In genomic region chr14:69138189-69138535, GRCh38 we compare ENCODE assay signal across 11 cellular contexts. TPM values are rescaled to one million over a fixed set of nuclear protein-coding genes. Genes with fewer than 3 reads are reported as not detected.
DNase-seq lines count a peak whose midpoint lies in the region; ATAC-seq, FAIRE-seq and TF ChIP-seq lines count a peak whose summit lies in the region.
"Had no signal": no experiment of that assay in that cellular context is flagged by ENCODE, and none has a peak within 500 bp of the region (broad histone marks: within the 10 kb centered on the region; RNA-seq: fewer than 3 reads in every experiment).

No MANE protein-coding gene starts in this region.

- no peak for ATAC-seq in GM12878
- ATAC-seq in stimulated activated effector memory CD8-positive, alpha-beta T cell treated with anti-CD3 and anti-CD28 coated beads, Interleukin-12 subunit alpha, Interleukin-12 subunit beta, amount 100 ng/mL, for 72 hours = no peak
- ATAC-seq in body of pancreas = no peak
- ATAC-seq in HG03159 (IDR thresholded peaks at IDR 0.05; ENCODE audit: unreplicated experiment) = no peak

- peaks cover 18% of the 10 kb centered on the region for H3K4me1 ChIP-seq in GM12878 (ENCODE audit: control insufficient read depth, insufficient read depth, low read length)
- peaks cover 36% of the 10 kb centered on the region for H3K4me1 ChIP-seq in body of pancreas

- no peak for FAIRE-seq in GM12878 (lab: Jason Lieb, UNC)
- FAIRE-seq: TTC549 had no signal

- SMC1A ChIA-PET in GM12878 (lab: Charles Lee; ENCODE audit: uncharacterized antibody, unreplicated experiment) = interaction anchor here (0.5 to 1.6 kb wide), 4 partner anchors 9 to 333 kb away, joined by 3 to 8 read pairs (median 4); partner anchors contain the start of gene EXD2

- H3K27me3 ChIP-seq in GM12878 (replicated peaks in 1 of 2; ENCODE audit: control insufficient read depth in 2 of 2, insufficient read depth in 2 of 2, low read length in 1 of 2) = no peaks in the 10 kb centered on the region
- H3K27me3 ChIP-seq in body of pancreas = no peaks in the 10 kb centered on the region

- no peaks in the 10 kb centered on the region for H3K9me3 ChIP-seq in GM12878 (replicated peaks; ENCODE audit: control insufficient read depth, insufficient read depth, low read length)
- no peaks in the 10 kb centered on the region for H3K9me3 ChIP-seq in body of pancreas

- H3K4me3 Mint-ChIP-seq in stimulated activated effector memory CD8-positive, alpha-beta T cell treated with anti-CD3 and anti-CD28 coated beads, Interleukin-12 subunit alpha, Interleukin-12 subunit beta, amount 100 ng/mL, for 72 hours = no peak overlapping the region
- H3K4me3 Mint-ChIP-seq: memory B cell had no signal

- H3K27ac ChIP-seq in GM12878 (ENCODE audit: control insufficient read depth, insufficient read depth) (peak overlapping the region; percentile 46; the same call in 1 of the 2 replicates), body of pancreas (peak overlapping the region in 2 of 4 donors; percentile 20 to 26)

- H3K36me3 Mint-ChIP-seq in stimulated activated effector memory CD8-positive, alpha-beta T cell treated with anti-CD3 and anti-CD28 coated beads, Interleukin-12 subunit alpha, Interleukin-12 subunit beta, amount 100 ng/mL, for 72 hours = peaks cover 19% of the 10 kb centered on the region

- TF ChIP-seq RAD21 in GM12878 (IDR thresholded peaks at IDR 0.05; ENCODE audit: insufficient read depth, low read depth, low read length) = no peak

- TF ChIP-seq POLR2A in GM12878 (IDR thresholded peaks at IDR 0.05; ENCODE audit: low read depth, low read length) = no peak
- no peak for TF ChIP-seq POLR2A in body of pancreas (IDR thresholded peaks at IDR 0.05)

- CTCF ChIA-PET in GM12878 (lab: Yijun Ruan, JAX) = interaction anchor here (0.6 to 4.6 kb wide), 6 partner anchors 8 to 223 kb away, joined by 3 to 30 read pairs (median 5); no protein-coding TSS in a partner anchor

- intact Hi-C loops in GM12878 (cut with micrococcal nuclease; ENCODE audit: unreplicated experiment) (no loop called here), body of pancreas (cut with DNase I) (no loop called here)

- POLR2A ChIA-PET in GM12878 (lab: Charles Lee) = interaction anchor here (1.2 kb wide), 1 partner anchor 9 kb away, joined by 3 read pairs; no protein-coding TSS in a partner anchor

- peaks cover 0 to 15% of the 10 kb centered on the region in 2 experiments; a peak in 2 of 4 replicates for H3K36me3 ChIP-seq in GM12878 (ENCODE audit: control insufficient read depth in 2 of 2, insufficient read depth in 2 of 2, low read length in 1 of 2)
- H3K36me3 ChIP-seq in body of pancreas (replicated peaks in 1 of 2; ENCODE audit: insufficient read depth in 1 of 2, low read depth in 2 of 2) = no peaks in the 10 kb centered on the region

- TF ChIP-seq CTCF in GM12878 (IDR thresholded peaks at IDR 0.05 in 2 of 3, conservative IDR thresholded peaks at IDR 0.05 in 1 of 3; ENCODE audit: control insufficient read depth in 2 of 3, extremely low read depth in 1 of 3, insufficient read depth in 1 of 3, low read depth in 3 of 3, low read length in 3 of 3) = no peak
- TF ChIP-seq CTCF in body of pancreas (IDR thresholded peaks at IDR 0.05) = no peak

- H3K27ac Mint-ChIP-seq in stimulated activated effector memory CD8-positive, alpha-beta T cell treated with anti-CD3 and anti-CD28 coated beads, Interleukin-12 subunit alpha, Interleukin-12 subunit beta, amount 100 ng/mL, for 72 hours = peak overlapping the region; percentile 26
- H3K27ac Mint-ChIP-seq: memory B cell had no signal

- TF ChIP-seq EP300 in GM12878 (IDR thresholded peaks at IDR 0.05; ENCODE audit: borderline replicate concordance in 1 of 2, control insufficient read depth in 1 of 2, low read depth in 2 of 2, low read length in 2 of 2) = no peak

- BruUV-seq in GM12878 (replicated peaks; lab: Mats Ljungman, UMichigan) = no TSS peak

- RAD21 ChIA-PET in GM12878 (lab: Charles Lee; ENCODE audit: unreplicated experiment) = interaction anchor here (0.8 to 0.9 kb wide), 2 partner anchors 9 to 13 kb away, joined by 3 to 4 read pairs; no protein-coding TSS in a partner anchor

- peaks cover 49% of the 10 kb centered on the region for H3K4me1 Mint-ChIP-seq in stimulated activated effector memory CD8-positive, alpha-beta T cell treated with anti-CD3 and anti-CD28 coated beads, Interleukin-12 subunit alpha, Interleukin-12 subunit beta, amount 100 ng/mL, for 72 hours

- H3K4me3 ChIP-seq in GM12878 (peak overlapping the region; percentile 2; the same call in 1 of the 2 replicates), body of pancreas (no peak overlapping the region)

- H3K79me2 ChIP-seq in GM12878 (ENCODE audit: control insufficient read depth, insufficient read depth, low read length) = peaks cover 38% of the 10 kb centered on the region

- WGBS in GM12878 (ENCODE audit: insufficient coverage, insufficient replicate concordance, low lambda C conversion rate, missing lambda C conversion rate) = 89% methylated on average over 1 of the region's 1 CpG
- WGBS in body of pancreas, 2 donors = 32 to 50% methylated on average over 1 of the region's 1 CpG

- H3K4me2 ChIP-seq in GM12878 (ENCODE audit: control insufficient read depth, insufficient read depth) = peak overlapping the region; percentile 2; the same call in 1 of the 2 replicates

- no peak overlapping the region for H3K9ac ChIP-seq in GM12878 (ENCODE audit: control insufficient read depth, insufficient read depth, low read length)

- peak; percentile 35 for DNase-seq in M059J (ENCODE audit: low read depth)
- DNase-seq in GM12878 (ENCODE audit: low read depth, low spot score) = no peak
- DNase-seq in hepatic stellate cell (ENCODE audit: low spot score) = peak; percentile 16
- DNase-seq in stimulated activated effector memory CD8-positive, alpha-beta T cell treated with anti-CD3 and anti-CD28 coated beads, Interleukin-12 subunit alpha, Interleukin-12 subunit beta, amount 100 ng/mL, for 72 hours (ENCODE audit: low spot score in 2 of 2) = no peak
- DNase-seq in body of pancreas = no peak
- DNase-seq in NCI-H1436 treated with DMSO at 0.1 percent for 48 hours (lab: John Stamatoyannopoulos, UW) = no peak
- no peak for DNase-seq in stimulated activated CD4-positive, alpha-beta T cell treated with anti-CD3 and anti-CD28 coated beads, Interleukin-2, amount 100 ng/mL, for 48 hours
- DNase-seq: NCI-H1105 had no signal

- H4K20me1 ChIP-seq in GM12878 (ENCODE audit: control insufficient read depth, insufficient read depth) = 0 out of 2 replicates have a peak, but pooled peaks cover 3% of the 10 kb centered on the region

- H2AFZ ChIP-seq in GM12878 (ENCODE audit: control insufficient read depth, low read depth, low read length) = no peak overlapping the region

- no peaks in the 10 kb centered on the region for H3K9me3 Mint-ChIP-seq in stimulated activated effector memory CD8-positive, alpha-beta T cell treated with anti-CD3 and anti-CD28 coated beads, Interleukin-12 subunit alpha, Interleukin-12 subunit beta, amount 100 ng/mL, for 72 hours
- H3K9me3 Mint-ChIP-seq: memory B cell had no signal

- in situ Hi-C loops in GM12878 (cut with MboI) = no loop called here

TF ChIP-seq in GM12878, 131 proteins besides CTCF, POLR2A, EP300 and RAD21:
- TF ChIP-seq TCF7 (IDR thresholded peaks at IDR 0.05; ENCODE audit: borderline replicate concordance) (no peak), ZNF274 (IDR thresholded peaks at IDR 0.05; ENCODE audit: insufficient read depth, insufficient read length) (no peak), IRF4 (IDR thresholded peaks at IDR 0.05; ENCODE audit: low read depth, low read length) (no peak), DPF2 (IDR thresholded peaks at IDR 0.05) (no peak), NFIC (IDR thresholded peaks at IDR 0.05; ENCODE audit: low read depth, low read length) (0 out of 2 replicates have a peak, but pooled peaks have one; percentile 2), RCOR1 (conservative IDR thresholded peaks at IDR 0.05; ENCODE audit: low read depth, low read length) (no peak)
TF ChIP-seq in GM12878: peak in this region for 1.

RNA-seq across cellular contexts. Expression of gene DCAF5, which starts 14.8 kb away (rescaled TPM):
- 17.5 and 26.1 TPM in 2 replicates for total RNA-seq in M059J (2014; rRNA removed; shearing (Covaris generic))
- total RNA-seq in GM12878 (2013; cell fraction: nucleolus; rRNA removed) = 55.6 and 59.7 TPM in 2 replicates
- total RNA-seq in GM12878 (2014; rRNA removed) = 9.8 and 13.2 TPM in 2 replicates
- total RNA-seq in GM12878 (2014; rRNA removed; fragmentation: Illumina TruSeq; extraction: Trizol) = 15.9 and 17.4 TPM in 2 replicates
- total RNA-seq in GM12878 (2021) = 30.1 and 31.1 TPM in 2 replicates
- 12.0 TPM for polyA plus RNA-seq in GM12878 (2011; ENCODE audit: low read depth)
- 32.0 and 38.1 TPM in 2 replicates for polyA plus RNA-seq in GM12878 (2011; rRNA removed)
- 46.0 and 50.7 TPM in 2 replicates for polyA plus RNA-seq in GM12878 (2011; cell fraction: cytosol; rRNA removed)
- 81.3 and 94.9 TPM in 2 replicates for polyA plus RNA-seq in GM12878 (2011; cell fraction: nucleus; rRNA removed)
- 19.2 and 21.1 TPM in 2 replicates for polyA plus RNA-seq in GM12878 (2012)
- 26.8 and 29.4 TPM in 2 replicates for polyA plus RNA-seq in GM12878 (2014; fragmentation: Illumina TruSeq; extraction: Trizol)
- 1 to 10 TPM; 6.8 to 7.1 TPM for polyA plus RNA-seq in GM12878 (2014; fragmentation: Nextera tagmentation; extraction: Ambion mirVana)
- 24.0 and 24.8 TPM in 2 replicates for polyA plus RNA-seq in GM12878 (2014; rRNA removed)
- 10 to 100 TPM; 18.6 to 19.5 TPM for polyA plus RNA-seq in GM12878 (2016; fragmentation: Nextera tagmentation; extraction: Ambion mirVana)
- polyA minus RNA-seq in GM12878 (2011; rRNA and poly(A)+ RNA removed) = 31.4 and 42.5 TPM in 2 replicates
- polyA minus RNA-seq in GM12878 (2011; cell fraction: cytosol; rRNA and poly(A)+ RNA removed) = 7.9 and 12.3 TPM in 2 replicates
- polyA minus RNA-seq in GM12878 (2011; cell fraction: nucleus; rRNA and poly(A)+ RNA removed) = 29.7 and 55.8 TPM in 2 replicates
- total RNA-seq in body of pancreas = 10 to 100 TPM; 20.5 to 25.4 TPM

RNA-seq across cellular contexts. Expression of gene EXD2, which starts 53.1 kb away (rescaled TPM):
- total RNA-seq in M059J (2014; rRNA removed; shearing (Covaris generic)) = 9.4 and 13.2 TPM in 2 replicates
- total RNA-seq in GM12878 (2013; cell fraction: nucleolus; rRNA removed) = 11.9 and 20.6 TPM in 2 replicates
- total RNA-seq in GM12878 (2014; rRNA removed) (3.9 and 6.2 TPM in 2 replicates), GM12878 (2014; rRNA removed; fragmentation: Illumina TruSeq; extraction: Trizol) (3.6 and 3.7 TPM in 2 replicates), GM12878 (2021) (5.8 and 6.2 TPM in 2 replicates), body of pancreas (10 to 100 TPM; 11.2 to 21.5 TPM)
- polyA plus RNA-seq in GM12878 (2011; ENCODE audit: low read depth) = 3.7 TPM
- polyA plus RNA-seq in GM12878 (2011; rRNA removed) (12.4 and 13.3 TPM in 2 replicates), GM12878 (2014; fragmentation: Illumina TruSeq; extraction: Trizol) (4.7 and 5.9 TPM in 2 replicates), GM12878 (2014; fragmentation: Nextera tagmentation; extraction: Ambion mirVana) (1 to 10 TPM; 1.0 to 1.3 TPM), GM12878 (2014; rRNA removed) (4.0 and 4.5 TPM in 2 replicates), GM12878 (2016; fragmentation: Nextera tagmentation; extraction: Ambion mirVana) (1 to 10 TPM; 6.1 to 6.7 TPM)
- 7.2 TPM in 2 replicates for polyA plus RNA-seq in GM12878 (2011; cell fraction: cytosol; rRNA removed)
- polyA plus RNA-seq in GM12878 (2011; cell fraction: nucleus; rRNA removed) = 11.5 and 18.5 TPM in 2 replicates
- polyA plus RNA-seq in GM12878 (2012) = 4.4 and 5.0 TPM in 2 replicates
- polyA minus RNA-seq in GM12878 (2011; rRNA and poly(A)+ RNA removed) = 9.7 and 11.3 TPM in 2 replicates
- 3.4 and 3.6 TPM in 2 replicates for polyA minus RNA-seq in GM12878 (2011; cell fraction: cytosol; rRNA and poly(A)+ RNA removed)
- polyA minus RNA-seq in GM12878 (2011; cell fraction: nucleus; rRNA and poly(A)+ RNA removed) = 3.9 and 5.0 TPM in 2 replicates

Comparison
In these comparisons a context has a peak if more than half of its experiments do, and no peak if none do; other contexts are left out.
1. DNase-seq: peak in M059J (single experiment) and hepatic stellate cell (single experiment); none in GM12878 (single experiment), stimulated activated effector memory CD8-positive, alpha-beta T cell treated with anti-CD3 and anti-CD28 coated beads, Interleukin-12 subunit alpha, Interleukin-12 subunit beta, amount 100 ng/mL, for 72 hours (0 of 2), body of pancreas (0 of 4), NCI-H1436 treated with DMSO at 0.1 percent for 48 hours (single experiment) and stimulated activated CD4-positive, alpha-beta T cell treated with anti-CD3 and anti-CD28 coated beads, Interleukin-2, amount 100 ng/mL, for 48 hours (0 of 2).